Comparison of ENCODE assay signal across 1 cellular context in the genomic region with DNA sequence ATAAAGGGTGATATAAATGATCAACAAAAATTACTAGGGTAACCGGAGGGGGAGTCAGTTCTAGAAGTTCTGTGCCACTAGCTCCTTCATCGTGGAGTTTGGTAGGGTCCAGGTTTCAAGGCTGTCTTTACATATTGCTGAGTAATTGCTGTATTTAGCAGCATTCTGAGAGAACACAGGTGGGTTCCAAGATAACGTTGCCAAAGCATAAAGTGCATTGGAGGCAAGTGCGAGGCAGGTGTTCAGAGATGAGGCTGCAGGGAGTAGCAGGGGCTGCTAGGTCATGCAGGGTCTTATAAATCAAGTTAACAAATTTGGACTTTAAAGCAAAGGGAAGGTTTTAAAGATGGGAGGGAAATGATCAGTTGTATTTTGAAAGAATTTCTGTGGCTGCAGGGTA.
TF ChIP-seq lines count a peak whose summit lies in the region.

No MANE protein-coding gene starts in this region.

TF ChIP-seq in HepG2, 621 proteins besides CTCF, POLR2A, EP300 and RAD21:
- TF ChIP-seq ZFP41 (CRISPR knock-in tag; IDR thresholded peaks at IDR 0.05; ENCODE audit: borderline replicate concordance) (no peak), KAT8 (CRISPR knock-in tag; IDR thresholded peaks at IDR 0.05) (0 out of 2 replicates have a peak, but pooled peaks have one; percentile 0), HNF1B (CRISPR knock-in tag; IDR thresholded peaks at IDR 0.05) (no peak), FLYWCH1 (CRISPR knock-in tag; IDR thresholded peaks at IDR 0.05) (no peak), KDM5B (CRISPR knock-in tag; IDR thresholded peaks at IDR 0.05; ENCODE audit: borderline replicate concordance) (no peak), MBD4 (IDR thresholded peaks at IDR 0.05; ENCODE audit: borderline replicate concordance, low read length) (no peak), RFX5 (IDR thresholded peaks at IDR 0.05; ENCODE audit: low read depth, low read length) (no peak), ZFX (CRISPR knock-in tag; IDR thresholded peaks at IDR 0.05; ENCODE audit: low read depth) (no peak)
- TF ChIP-seq, protein P1, sequence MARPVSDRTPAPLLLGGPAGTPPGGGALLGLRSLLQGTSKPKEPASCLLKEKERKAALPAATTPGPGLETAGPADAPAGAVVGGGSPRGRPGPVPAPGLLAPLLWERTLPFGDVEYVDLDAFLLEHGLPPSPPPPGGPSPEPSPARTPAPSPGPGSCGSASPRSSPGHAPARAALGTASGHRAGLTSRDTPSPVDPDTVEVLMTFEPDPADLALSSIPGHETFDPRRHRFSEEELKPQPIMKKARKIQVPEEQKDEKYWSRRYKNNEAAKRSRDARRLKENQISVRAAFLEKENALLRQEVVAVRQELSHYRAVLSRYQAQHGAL (CRISPR knock-in tag; IDR thresholded peaks at IDR 0.05; ENCODE audit: not compliant biosample characterization), result no peak
